In genomic region chr1:203381151-203381751, GRCh38 we compare ENCODE assay signal across 1 cellular context.
TF ChIP-seq lines count a peak whose summit lies in the region.

No MANE protein-coding gene starts in this region.

TF ChIP-seq in IMR-90, 13 proteins besides CTCF, POLR2A, EP300 and RAD21 (continued from another document):
- no peak for TF ChIP-seq CEBPB (IDR thresholded peaks at IDR 0.05; ENCODE audit: low read depth, low read length)
